Comparison of ENCODE assay signal across 27 cellular contexts in the genomic region with DNA sequence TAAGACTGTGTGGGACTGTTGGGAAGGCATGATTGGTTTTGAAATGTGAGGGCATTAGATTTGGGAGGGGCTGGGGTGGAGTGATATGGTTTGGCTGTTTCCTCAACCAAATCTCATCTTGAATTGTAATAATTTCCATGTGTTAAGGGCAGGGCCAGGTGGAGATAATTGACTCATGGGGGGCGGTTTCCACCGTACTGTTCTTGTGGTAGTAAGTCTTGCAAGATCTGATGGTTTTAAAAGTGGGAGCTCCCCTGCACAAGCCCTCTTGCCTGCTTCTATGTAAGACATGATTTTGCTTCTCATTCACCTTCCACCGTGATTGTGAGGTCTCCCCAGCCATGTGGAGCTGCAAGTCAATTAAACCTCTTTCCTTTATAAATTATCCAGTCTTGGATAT.
DNase-seq lines count a peak whose midpoint lies in the region; ATAC-seq and TF ChIP-seq lines count a peak whose summit lies in the region.
"Had no signal": no experiment of that assay in that cellular context is flagged by ENCODE, and none has a peak within 500 bp of the region (broad histone marks: within the 10 kb centered on the region; RNA-seq: fewer than 3 reads in every experiment).

No MANE protein-coding gene starts in this region.

- H3K4me3 ChIP-seq in testis: no peak overlapping the region
- H3K4me3 ChIP-seq: BLaER1 treated with 17β-estradiol and CSF1 and Interleukin-3, amounts not matched to agents 10 nM and 100 nM; colonic mucosa; left lung; prostate gland; SJSA1; upper lobe of left lung had no signal

- H3K27me3 Mint-ChIP-seq in activated T-helper 17 cell treated with anti-CD3 and anti-CD28 coated beads, Interleukin-2, amount 50 U/mL, for 72 hours: no peaks in the 10 kb centered on the region
- H3K27me3 Mint-ChIP-seq: activated CD8-positive, alpha-beta memory T cell treated with anti-CD3 and anti-CD28 coated beads, Interleukin-2, amount 10 ng/mL, durations not matched to agents 7 days and 5 days had no signal

- H3K27ac ChIP-seq in testis: no peak overlapping the region
- H3K27ac ChIP-seq: BLaER1 treated with 17β-estradiol and CSF1 and Interleukin-3, amounts not matched to agents 10 nM and 100 nM; colonic mucosa; left lung; neutrophil; prostate gland; SJSA1; upper lobe of left lung had no signal

- no peaks in the 10 kb centered on the region for H3K9me3 Mint-ChIP-seq in activated T-helper 17 cell treated with anti-CD3 and anti-CD28 coated beads, Interleukin-2, amount 50 U/mL, for 72 hours

- H3K27me3 ChIP-seq in testis: no peaks in the 10 kb centered on the region
- H3K27me3 ChIP-seq: BLaER1 treated with 17β-estradiol and CSF1 and Interleukin-3, amounts not matched to agents 10 nM and 100 nM; colonic mucosa; left lung; neutrophil; SJSA1; upper lobe of left lung had no signal

- intact Hi-C loops in testis (cut with DNase I; ENCODE audit: low total_unique reads): no loop called here

- no peak for TF ChIP-seq CTCF in testis (IDR thresholded peaks at IDR 0.05)

- H3K9me3 ChIP-seq in testis: no peaks in the 10 kb centered on the region
- H3K9me3 ChIP-seq: colonic mucosa, left lung, neutrophil, prostate gland, SJSA1, upper lobe of left lung had no signal

- H3K4me3 Mint-ChIP-seq in activated T-helper 17 cell treated with anti-CD3 and anti-CD28 coated beads, Interleukin-2, amount 50 U/mL, for 72 hours: no peak overlapping the region
- H3K4me3 Mint-ChIP-seq: activated CD8-positive, alpha-beta memory T cell treated with anti-CD3 and anti-CD28 coated beads, Interleukin-2, amount 10 ng/mL, durations not matched to agents 7 days and 5 days had no signal

- WGBS in testis, 2 donors: 70 to 75% methylated on average over 3 of the region's 3 CpGs

- no peaks in the 10 kb centered on the region for H3K4me1 ChIP-seq in testis
- H3K4me1 ChIP-seq: BLaER1 treated with 17β-estradiol and CSF1 and Interleukin-3, amounts not matched to agents 10 nM and 100 nM; colonic mucosa; left lung; prostate gland; SJSA1; upper lobe of left lung had no signal

- no peaks in the 10 kb centered on the region for H3K4me1 Mint-ChIP-seq in activated T-helper 17 cell treated with anti-CD3 and anti-CD28 coated beads, Interleukin-2, amount 50 U/mL, for 72 hours
- H3K4me1 Mint-ChIP-seq: activated CD8-positive, alpha-beta memory T cell treated with anti-CD3 and anti-CD28 coated beads, Interleukin-2, amount 10 ng/mL, durations not matched to agents 7 days and 5 days had no signal

- H3K27ac Mint-ChIP-seq in activated T-helper 17 cell treated with anti-CD3 and anti-CD28 coated beads, Interleukin-2, amount 50 U/mL, for 72 hours: no peak overlapping the region
- H3K27ac Mint-ChIP-seq: activated CD8-positive, alpha-beta memory T cell treated with anti-CD3 and anti-CD28 coated beads, Interleukin-2, amount 10 ng/mL, durations not matched to agents 7 days and 5 days had no signal

- TF ChIP-seq POLR2A in testis (IDR thresholded peaks at IDR 0.05): no peak

- H3K36me3 Mint-ChIP-seq in activated T-helper 17 cell treated with anti-CD3 and anti-CD28 coated beads, Interleukin-2, amount 50 U/mL, for 72 hours (ENCODE audit: low read depth): no peaks in the 10 kb centered on the region
- H3K36me3 Mint-ChIP-seq: activated CD8-positive, alpha-beta memory T cell treated with anti-CD3 and anti-CD28 coated beads, Interleukin-2, amount 10 ng/mL, durations not matched to agents 7 days and 5 days had no signal

- no peaks in the 10 kb centered on the region for H3K36me3 ChIP-seq in testis (ENCODE audit: low read depth, missing control alignments)
- H3K36me3 ChIP-seq: BLaER1 treated with 17β-estradiol and CSF1 and Interleukin-3, amounts not matched to agents 10 nM and 100 nM; colonic mucosa; left lung; neutrophil; prostate gland; SJSA1; upper lobe of left lung had no signal

- ATAC-seq in activated T-helper 17 cell treated with anti-CD3 and anti-CD28 coated beads, Interleukin-2, amount 50 U/mL, for 72 hours (replicated peaks): peak; percentile 55
- ATAC-seq: activated CD8-positive, alpha-beta memory T cell treated with anti-CD3 and anti-CD28 coated beads, Interleukin-2, amount 10 ng/mL, durations not matched to agents 7 days and 5 days; left lung; sciatic nerve had no signal

- DNase-seq in activated T-cell treated with anti-CD3 and anti-CD28 coated beads for 24 hours (ENCODE audit: low read depth): peak; percentile 19
- DNase-seq in activated T-cell treated with anti-CD3 and anti-CD28 coated beads for 4 hours: no peak
- peak in 3 of 4 experiments; percentile 3 to 44 (median 9) for DNase-seq in stimulated activated CD4-positive, alpha-beta T cell treated with anti-CD3 and anti-CD28 coated beads, Interleukin-1b, Interleukin-23, amount 100 ng/mL, for 24 hours (ENCODE audit: low read depth in 4 of 4, low spot score in 1 of 4)
- DNase-seq in stimulated activated CD8-positive, alpha-beta memory T cell treated with anti-CD3 and anti-CD28 coated beads, Interleukin-7, amount 100 ng/mL, for 48 hours (ENCODE audit: extremely low read depth in 1 of 2, low read depth in 1 of 2): peak; percentile 31 to 42
- no peak for DNase-seq in NCI-H526 treated with DMSO at 0.1 percent for 48 hours (lab: John Stamatoyannopoulos, UW)
- DNase-seq in testis: no peak
- DNase-seq: activated CD4-positive, CD25-positive, alpha-beta regulatory T cell; activated CD8-positive, alpha-beta memory T cell treated with anti-CD3 and anti-CD28 coated beads, Interleukin-2, amount 10 ng/mL, durations not matched to agents 7 days and 5 days; activated gamma-delta T cell treated with Interleukin-2 at 50 U/mL for 16 hours; anterior cingulate cortex; colonic mucosa; DMS53; effector memory CD4-positive, alpha-beta T cell; glutamatergic neuron; Kasumi-1; left lung; NCI-H1436 treated with DMSO at 0.1 percent for 48 hours; NCI-H446 treated with DMSO at 0.1 percent for 48 hours; RPMI8226; substantia nigra; upper lobe of left lung had no signal

Comparison
In these comparisons a context has a peak if more than half of its experiments do, and no peak if none do; other contexts are left out.
1. DNase-seq: peak in activated T-cell treated with anti-CD3 and anti-CD28 coated beads for 24 hours (single experiment), stimulated activated CD4-positive, alpha-beta T cell treated with anti-CD3 and anti-CD28 coated beads, Interleukin-1b, Interleukin-23, amount 100 ng/mL, for 24 hours (3 of 4) and stimulated activated CD8-positive, alpha-beta memory T cell treated with anti-CD3 and anti-CD28 coated beads, Interleukin-7, amount 100 ng/mL, for 48 hours (2 of 2); none in activated T-cell treated with anti-CD3 and anti-CD28 coated beads for 4 hours (single experiment), NCI-H526 treated with DMSO at 0.1 percent for 48 hours (single experiment) and testis (single experiment).